Comparison of ENCODE assay signal across 25 cellular contexts in the genomic region with DNA sequence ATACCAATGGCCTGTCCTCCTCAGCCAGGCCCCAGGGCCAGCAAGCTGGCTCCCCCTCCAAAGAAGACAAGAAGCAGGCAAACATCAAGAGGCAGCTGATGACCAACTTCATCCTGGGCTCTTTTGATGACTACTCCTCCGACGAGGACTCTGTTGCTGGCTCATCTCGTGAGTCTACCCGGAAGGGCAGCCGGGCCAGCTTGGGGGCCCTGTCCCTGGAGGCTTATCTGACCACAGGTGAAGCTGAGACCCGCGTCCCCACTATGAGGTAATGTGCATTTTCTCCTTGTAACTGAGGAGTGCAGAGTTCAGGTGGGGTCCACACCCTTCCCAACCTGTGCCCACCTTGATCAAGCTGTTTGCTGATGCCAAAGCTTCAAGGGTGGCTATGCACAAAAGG. TPM values are rescaled to one million over a fixed set of nuclear protein-coding genes. Genes with fewer than 3 reads are reported as not detected.
A peak's percentile ranks its signal among the peaks of the same experiment; 100 is the strongest.
DNase-seq lines count a peak whose midpoint lies in the region; ATAC-seq, FAIRE-seq and TF ChIP-seq lines count a peak whose summit lies in the region.
"Had no signal": no experiment of that assay in that cellular context is flagged by ENCODE, and none has a peak within 500 bp of the region (broad histone marks: within the 10 kb centered on the region; RNA-seq: fewer than 3 reads in every experiment).

No MANE protein-coding gene starts in this region.

- H3K27me3 Mint-ChIP-seq in MCF 10A (ENCODE audit: insufficient read depth, unreplicated experiment), result no peaks in the 10 kb centered on the region

- CTCF ChIA-PET in MCF 10A (lab: Yijun Ruan, JAX), result interaction anchor here (0.6 kb wide), 1 partner anchor 80 kb away, joined by 3 read pairs; no protein-coding TSS in a partner anchor
- CTCF ChIA-PET in mammary epithelial cell (lab: Charles Lee; ENCODE audit: low non-redundant PET), result no interaction called here

- H3K4me3 ChIP-seq in mammary epithelial cell (replicated peaks in 1 of 3; ENCODE audit: insufficient read depth in 1 of 3, low read depth in 2 of 3, low read length in 3 of 3) (no peak overlapping the region), left ventricle myocardium inferior (no peak overlapping the region), pancreas (no peak overlapping the region)
- H3K4me3 ChIP-seq: BLaER1 treated with 17β-estradiol and CSF1 and Interleukin-3, amounts not matched to agents 10 nM and 100 nM; PC-9 had no signal

- no peaks in the 10 kb centered on the region for H3K36me3 ChIP-seq in mammary epithelial cell (ENCODE audit: insufficient read depth, low read length)
- H3K36me3 ChIP-seq in left ventricle myocardium inferior, result peaks cover 30% of the 10 kb centered on the region
- no peaks in the 10 kb centered on the region for H3K36me3 ChIP-seq in pancreas
- H3K36me3 ChIP-seq: BLaER1 treated with 17β-estradiol and CSF1 and Interleukin-3, amounts not matched to agents 10 nM and 100 nM had no signal

- H3K9me3 ChIP-seq in mammary epithelial cell (replicated peaks; ENCODE audit: insufficient read depth, low read length), result peaks cover 4% of the 10 kb centered on the region
- peaks cover 8% of the 10 kb centered on the region for H3K9me3 ChIP-seq in left ventricle myocardium inferior (replicated peaks)
- H3K9me3 ChIP-seq in pancreas, result no peaks in the 10 kb centered on the region

- H3K27ac ChIP-seq in mammary epithelial cell (ENCODE audit: insufficient read depth, low read depth, low read length), result no peak overlapping the region
- H3K27ac ChIP-seq in left ventricle myocardium inferior (replicated peaks), result peak overlapping the region; percentile 68
- peak overlapping the region in 2 of 4 donors; percentile 10 to 22 for H3K27ac ChIP-seq in pancreas
- H3K27ac ChIP-seq: 22Rv1; BLaER1 treated with 17β-estradiol and CSF1 and Interleukin-3, amounts not matched to agents 10 nM and 100 nM; HL-60; PC-9 had no signal

- dilution Hi-C loops in mammary epithelial cell (cut with HindIII; ENCODE audit: low sequenced_read_pairs), result no loop called here

- H3K9me3 Mint-ChIP-seq in MCF 10A (ENCODE audit: unreplicated experiment), result peaks cover 7% of the 10 kb centered on the region
- peaks cover 3% of the 10 kb centered on the region for H3K9me3 Mint-ChIP-seq in stimulated activated effector memory CD8-positive, alpha-beta T cell treated with anti-CD3 and anti-CD28 coated beads, Interleukin-12 subunit alpha, Interleukin-12 subunit beta, amount 100 ng/mL, for 72 hours

- in situ Hi-C loops in mammary epithelial cell (cut with MboI; ENCODE audit: low sequenced_read_pairs in 2 of 2), result no loop called here

- WGBS in mammary epithelial cell (ENCODE audit: low coverage, missing lambda C conversion rate), result 90% methylated on average over 2 of the region's 7 CpGs
- 58 to 71% methylated on average over 7 of the region's 7 CpGs for WGBS in pancreas, 2 donors

- H2AFZ ChIP-seq in mammary epithelial cell (ENCODE audit: low read depth, low read length), result no peak overlapping the region
- H2AFZ ChIP-seq: PC-9 had no signal

- H3K79me2 ChIP-seq in mammary epithelial cell (ENCODE audit: insufficient read depth, low read length), result no peaks in the 10 kb centered on the region

- H4K20me1 ChIP-seq in mammary epithelial cell (ENCODE audit: insufficient read depth, low read length), result no peaks in the 10 kb centered on the region
- H4K20me1 ChIP-seq: BLaER1 treated with 17β-estradiol and CSF1 and Interleukin-3, amounts not matched to agents 10 nM and 100 nM had no signal

- intact Hi-C loops in MCF 10A (cut with micrococcal nuclease), result loop anchor here (10.0 kb wide), 1 partner anchor 55 kb away; no protein-coding TSS in a partner anchor
- intact Hi-C loops in mammary epithelial cell (cut with micrococcal nuclease), result no loop called here
- intact Hi-C loops in left ventricle myocardium inferior (cut with micrococcal nuclease), result no loop called here
- intact Hi-C loops in pancreas (cut with DNase I), result no loop called here

- H3K27ac Mint-ChIP-seq in MCF 10A (ENCODE audit: low read depth, unreplicated experiment), result peak overlapping the region; percentile 66
- peak overlapping the region; percentile 26 for H3K27ac Mint-ChIP-seq in stimulated activated effector memory CD8-positive, alpha-beta T cell treated with anti-CD3 and anti-CD28 coated beads, Interleukin-12 subunit alpha, Interleukin-12 subunit beta, amount 100 ng/mL, for 72 hours

- ATAC-seq in pancreas (peak in 3 of 4 donors; percentile 8 to 26 (median 21)), HG03439 (IDR thresholded peaks at IDR 0.05; ENCODE audit: unreplicated experiment) (no peak)
- no peak for ATAC-seq in stimulated activated effector memory CD8-positive, alpha-beta T cell treated with anti-CD3 and anti-CD28 coated beads, Interleukin-12 subunit alpha, Interleukin-12 subunit beta, amount 100 ng/mL, for 72 hours

- H3K4me2 ChIP-seq in mammary epithelial cell (ENCODE audit: insufficient read depth, low read depth, low read length), result no peak overlapping the region
- H3K4me2 ChIP-seq: BLaER1 treated with 17β-estradiol and CSF1 and Interleukin-3, amounts not matched to agents 10 nM and 100 nM; PC-9 had no signal

- POLR2A ChIA-PET in MCF 10A (lab: Yijun Ruan, JAX), result no interaction called here

- H3K36me3 Mint-ChIP-seq in MCF 10A (ENCODE audit: insufficient read depth, unreplicated experiment), result no peaks in the 10 kb centered on the region
- H3K36me3 Mint-ChIP-seq in stimulated activated effector memory CD8-positive, alpha-beta T cell treated with anti-CD3 and anti-CD28 coated beads, Interleukin-12 subunit alpha, Interleukin-12 subunit beta, amount 100 ng/mL, for 72 hours, result no peaks in the 10 kb centered on the region

- no peaks in the 10 kb centered on the region for H3K4me1 ChIP-seq in mammary epithelial cell (ENCODE audit: insufficient read depth, low read length)
- H3K4me1 ChIP-seq in left ventricle myocardium inferior, result peaks cover 97% of the 10 kb centered on the region
- peaks cover 12 to 31% (median 29%) of the 10 kb centered on the region in 3 donors for H3K4me1 ChIP-seq in pancreas
- H3K4me1 ChIP-seq: BLaER1 treated with 17β-estradiol and CSF1 and Interleukin-3, amounts not matched to agents 10 nM and 100 nM had no signal

- H3K4me3 Mint-ChIP-seq in MCF 10A (ENCODE audit: unreplicated experiment), result no peak overlapping the region
- H3K4me3 Mint-ChIP-seq in stimulated activated effector memory CD8-positive, alpha-beta T cell treated with anti-CD3 and anti-CD28 coated beads, Interleukin-12 subunit alpha, Interleukin-12 subunit beta, amount 100 ng/mL, for 72 hours, result no peak overlapping the region
- H3K4me3 Mint-ChIP-seq: CD4-positive, alpha-beta memory T cell had no signal

- no TSS peak for BruUV-seq in MCF 10A (replicated peaks; lab: Mats Ljungman, UMichigan)
- BruUV-seq in mammary epithelial cell (replicated peaks; lab: Mats Ljungman, UMichigan), result no TSS peak

- H3K27me3 ChIP-seq in mammary epithelial cell (ENCODE audit: insufficient read depth, low read length) (no peaks in the 10 kb centered on the region), left ventricle myocardium inferior (ENCODE audit: low read depth) (no peaks in the 10 kb centered on the region), pancreas (no peaks in the 10 kb centered on the region)
- H3K27me3 ChIP-seq: BLaER1 treated with 17β-estradiol and CSF1 and Interleukin-3, amounts not matched to agents 10 nM and 100 nM had no signal

- peaks cover 10% of the 10 kb centered on the region for H3K4me1 Mint-ChIP-seq in MCF 10A (ENCODE audit: insufficient read depth, unreplicated experiment)
- H3K4me1 Mint-ChIP-seq in stimulated activated effector memory CD8-positive, alpha-beta T cell treated with anti-CD3 and anti-CD28 coated beads, Interleukin-12 subunit alpha, Interleukin-12 subunit beta, amount 100 ng/mL, for 72 hours, result peaks cover 8% of the 10 kb centered on the region

- no peak overlapping the region for H3K9ac ChIP-seq in mammary epithelial cell (ENCODE audit: insufficient read depth, low read length)
- H3K9ac ChIP-seq: BLaER1 treated with 17β-estradiol and CSF1 and Interleukin-3, amounts not matched to agents 10 nM and 100 nM had no signal

- DNase-seq in MCF 10A (ENCODE audit: unreplicated experiment), result no peak
- DNase-seq in mammary epithelial cell, result no peak
- DNase-seq in left ventricle myocardium inferior, result no peak
- DNase-seq in pancreas, result no peak
- DNase-seq in stimulated activated effector memory CD8-positive, alpha-beta T cell treated with anti-CD3 and anti-CD28 coated beads, Interleukin-12 subunit alpha, Interleukin-12 subunit beta, amount 100 ng/mL, for 72 hours (ENCODE audit: low spot score in 2 of 2), result no peak
- DNase-seq in DMS114 treated with DMSO at 0.1 percent for 48 hours (lab: John Stamatoyannopoulos, UW; ENCODE audit: unreplicated experiment), result no peak
- no peak for DNase-seq in stimulated activated naive CD4-positive, alpha-beta T cell (lab: John Stamatoyannopoulos, UW)
- DNase-seq: Caco-2; CD4-positive, alpha-beta memory T cell; DMS153; H7; KBM-7; NCI-H1092; NCI-H1436 treated with DMSO at 0.1 percent for 48 hours; NCI-H1930; NCI-H2227 treated with DMSO at 0.1 percent for 48 hours; NCI-H510A treated with DMSO at 0.1 percent for 48 hours; NCI-H748 treated with DMSO at 0.1 percent for 48 hours; PC-9; RPMI8226 had no signal

- no peak for TF ChIP-seq CTCF in MCF 10A (IDR thresholded peaks at IDR 0.05; ENCODE audit: unreplicated experiment)
- no peak for TF ChIP-seq CTCF in mammary epithelial cell (conservative IDR thresholded peaks at IDR 0.05 in 1 of 2, IDR thresholded peaks at IDR 0.05 in 1 of 2; ENCODE audit: extremely low read depth in 1 of 2, insufficient read depth in 1 of 2, low read depth in 1 of 2, low read length in 2 of 2)
- TF ChIP-seq CTCF in left ventricle myocardium inferior (IDR thresholded peaks at IDR 0.05; ENCODE audit: borderline replicate concordance), result no peak
- no peak for TF ChIP-seq CTCF in pancreas (IDR thresholded peaks at IDR 0.05)

- FAIRE-seq in pancreas (lab: Jason Lieb, UNC), result no peak
- FAIRE-seq: GM12891 had no signal

RNA-seq across cellular contexts. Expression of gene ACACB, which starts 23.4 kb away (rescaled TPM):
- 1.0 and 1.3 TPM in 2 replicates for total RNA-seq in MCF 10A (2022)
- 1 to 10 TPM; 4.7 to 6.0 TPM for total RNA-seq in mammary epithelial cell
- 1.8 TPM for polyA plus RNA-seq in mammary epithelial cell
- polyA minus RNA-seq in mammary epithelial cell, result 6.5 TPM
- total RNA-seq in left ventricle myocardium inferior, result 123 TPM
- 10 to 100 TPM; 23.4 to 42.1 (median 31.6) TPM for total RNA-seq in pancreas
- polyA plus RNA-seq in pancreas, result 10 to 100 TPM; 23.7 to 58.9 TPM

RNA-seq across cellular contexts. Expression of gene UNG, which starts 42.4 kb away (rescaled TPM):
- total RNA-seq in MCF 10A (2022) (10.7 and 13.8 TPM in 2 replicates), mammary epithelial cell (10 to 100 TPM; 34.2 to 37.7 TPM), left ventricle myocardium inferior (24.6 TPM), pancreas (10 to 100 TPM in 2 of 6 donors, 1 to 10 TPM in 4; 5.1 to 15.8 (median 8.3) TPM)
- polyA plus RNA-seq in mammary epithelial cell (38.6 TPM), pancreas (1 to 10 TPM; 7.1 to 9.5 TPM)
- polyA minus RNA-seq in mammary epithelial cell, result 32.7 TPM

RNA-seq across cellular contexts. Expression of gene ALKBH2, which starts 46.5 kb away (rescaled TPM):
- 38.9 and 48.9 TPM in 2 replicates for total RNA-seq in MCF 10A (2022)
- 10 to 100 TPM; 15.2 to 23.9 TPM for total RNA-seq in mammary epithelial cell
- 23.1 TPM for polyA plus RNA-seq in mammary epithelial cell
- polyA minus RNA-seq in mammary epithelial cell, result 34.9 TPM
- 6.5 TPM for total RNA-seq in left ventricle myocardium inferior
- 10 to 100 TPM in 2 of 6 donors, 1 to 10 TPM in 4; 4.3 to 12.2 (median 6.5) TPM for total RNA-seq in pancreas
- 10 to 100 TPM; 19.8 to 22.9 TPM for polyA plus RNA-seq in pancreas

Comparison
In these comparisons a context has a peak if more than half of its experiments do, and no peak if none do; other contexts are left out.
1. ATAC-seq: peak in pancreas (3 of 4); none in stimulated activated effector memory CD8-positive, alpha-beta T cell treated with anti-CD3 and anti-CD28 coated beads, Interleukin-12 subunit alpha, Interleukin-12 subunit beta, amount 100 ng/mL, for 72 hours (single experiment) and HG03439 (single experiment).